18 cellular contexts compared by ENCODE assay signal in the genomic region with DNA sequence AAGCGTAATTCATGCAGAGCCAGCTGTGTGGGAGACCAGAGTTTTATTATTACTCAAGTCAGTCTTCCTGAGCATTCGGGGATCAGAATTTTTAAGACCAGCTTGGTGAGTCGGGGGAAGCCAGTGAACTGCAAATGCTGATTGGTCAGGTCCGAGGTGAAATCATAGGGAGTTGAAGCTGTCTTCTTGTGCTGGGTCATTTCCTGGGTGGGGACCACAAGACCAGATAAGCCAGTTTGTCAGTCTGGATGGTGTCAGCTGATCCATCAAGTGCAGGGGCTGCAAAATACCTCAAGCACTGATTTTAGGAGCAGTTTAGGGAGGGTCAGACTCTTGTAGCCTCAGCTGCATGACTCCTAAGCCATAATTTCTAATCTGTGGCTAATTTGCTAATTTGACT.
DNase-seq lines count a peak whose midpoint lies in the region; ATAC-seq, FAIRE-seq and TF ChIP-seq lines count a peak whose summit lies in the region.
"Had no signal": no experiment of that assay in that cellular context is flagged by ENCODE, and none has a peak within 500 bp of the region (broad histone marks: within the 10 kb centered on the region; RNA-seq: fewer than 3 reads in every experiment).

No MANE protein-coding gene starts in this region.

- H3K27me3 ChIP-seq in bronchial epithelial cell (ENCODE audit: control insufficient read depth, insufficient read depth, low read length), result no peaks in the 10 kb centered on the region
- H3K27me3 ChIP-seq: BE2C, SJSA1 had no signal

- FAIRE-seq in bronchial epithelial cell (lab: Jason Lieb, UNC) (no peak), GM19239 (lab: Jason Lieb, UNC) (no peak)
- FAIRE-seq: D721Med, GM12878, RCC 7860 had no signal

- no peak for TF ChIP-seq CTCF in NB4 (IDR thresholded peaks at IDR 0.05; ENCODE audit: low read depth, low read length)
- TF ChIP-seq CTCF in bronchial epithelial cell (IDR thresholded peaks at IDR 0.05; ENCODE audit: insufficient read depth, low read length, severe bottlenecking), result no peak

- ATAC-seq in GM18907 (IDR thresholded peaks at IDR 0.05; ENCODE audit: unreplicated experiment), result no peak
- ATAC-seq: GM12878 had no signal

- DNase-seq in NB4 (ENCODE audit: low read depth) (peak; percentile 35), bronchial epithelial cell (ENCODE audit: low read depth) (peak; percentile 29), islet precursor cell (peak; percentile 81), GM19239 (ENCODE audit: insufficient read length, low spot score) (no peak), NCI-H2107 (lab: John Stamatoyannopoulos, UW) (no peak), activated gamma-delta T cell treated with Interleukin-2 at 50 U/mL for 16 hours (no peak)
- DNase-seq: BE2C; IMR-90; NCI-H1694; NCI-H2081 treated with DMSO at 0.1 percent for 48 hours; NCI-H446 treated with DMSO at 0.1 percent for 48 hours; NCI-H526 treated with DMSO at 0.1 percent for 48 hours; NK-92 treated with Interleukin-12 subunit alpha and Interleukin-12 subunit beta, amount 100 ng/mL, for 24 hours had no signal

- TF ChIP-seq POLR2A in NB4 (IDR thresholded peaks at IDR 0.05; ENCODE audit: extremely low read depth, insufficient read length), result no peak

- no peak overlapping the region for H3K4me3 ChIP-seq in NB4 (ENCODE audit: low read depth, low read length)
- no peak overlapping the region for H3K4me3 ChIP-seq in bronchial epithelial cell (ENCODE audit: low read depth, low read length)
- H3K4me3 ChIP-seq: GM12878, SJSA1 had no signal

- no peaks in the 10 kb centered on the region for H3K36me3 ChIP-seq in bronchial epithelial cell (ENCODE audit: control insufficient read depth, insufficient read depth, low read length)
- H3K36me3 ChIP-seq: BE2C, SJSA1 had no signal

Comparison
In these comparisons a context has a peak if more than half of its experiments do, and no peak if none do; other contexts are left out.
1. DNase-seq: peak in NB4 (single experiment), bronchial epithelial cell (single experiment) and islet precursor cell (single experiment); none in GM19239 (single experiment), NCI-H2107 (single experiment) and activated gamma-delta T cell treated with Interleukin-2 at 50 U/mL for 16 hours (single experiment).